In genomic region chr2:83827618-83828017, GRCh38 we compare ENCODE assay signal across 17 cellular contexts.
DNase-seq lines count a peak whose midpoint lies in the region; ATAC-seq and TF ChIP-seq lines count a peak whose summit lies in the region.
"Had no signal": no experiment of that assay in that cellular context is flagged by ENCODE, and none has a peak within 500 bp of the region (broad histone marks: within the 10 kb centered on the region; RNA-seq: fewer than 3 reads in every experiment).

No MANE protein-coding gene starts in this region.

- DNase-seq in GM13977 (ENCODE audit: low spot score) (no peak), endodermal cell (no peak), progenitor cell of endocrine pancreas (ENCODE audit: low spot score, unreplicated experiment) (no peak), Karpas-422 (no peak), OCI-LY7 (ENCODE audit: low spot score) (no peak)
- DNase-seq in stimulated activated naive CD4-positive, alpha-beta T cell treated with Interleukin-2 at 50 U/mL for 16 hours (lab: John Stamatoyannopoulos, UW): no peak
- no peak for DNase-seq in activated T-cell treated with anti-CD3 and anti-CD28 coated beads, Interleukin-2, amount 50 U/mL, for 4 hours
- DNase-seq: activated naive CD8-positive, alpha-beta T cell treated with anti-CD3 and anti-CD28 coated beads, Interleukin-2, amount 50 U/mL, for 24 hours; erythroblast; gastrocnemius medialis; left cardiac atrium; NCI-H526; T-helper 9 cell had no signal

- TF ChIP-seq CTCF in GM13977 (IDR thresholded peaks at IDR 0.05; ENCODE audit: extremely low read depth, insufficient read depth, missing control alignments): peak; percentile 24
- TF ChIP-seq CTCF in OCI-LY3 (IDR thresholded peaks at IDR 0.05; ENCODE audit: low read depth, low read length): peak; percentile 46
- TF ChIP-seq CTCF in endodermal cell (conservative IDR thresholded peaks at IDR 0.05): peak; percentile 57
- peak; percentile 22 for TF ChIP-seq CTCF in progenitor cell of endocrine pancreas (IDR thresholded peaks at IDR 0.05; ENCODE audit: unreplicated experiment)
- TF ChIP-seq CTCF in OCI-LY7 (conservative IDR thresholded peaks at IDR 0.05; ENCODE audit: low read length): no peak

- WGBS in endodermal cell (ENCODE audit: insufficient coverage in 1 of 2, insufficient read length in 1 of 2), 2 experiments: 100% methylated on average over 1 to 2 of the region's 2 CpGs

- H4K20me1 ChIP-seq in OCI-LY3 (ENCODE audit: insufficient read depth, low read length) (no peaks in the 10 kb centered on the region), Karpas-422 (ENCODE audit: insufficient read depth, low read depth, low read length) (no peaks in the 10 kb centered on the region), OCI-LY7 (ENCODE audit: insufficient read depth, low read length) (no peaks in the 10 kb centered on the region)

- intact Hi-C loops in OCI-LY7 (cut with micrococcal nuclease; ENCODE audit: unreplicated experiment): no loop called here

- H3K4me2 ChIP-seq in OCI-LY3 (ENCODE audit: low read length) (no peak overlapping the region), Karpas-422 (ENCODE audit: low read depth, low read length, poor library complexity, severe bottlenecking) (no peak overlapping the region), OCI-LY7 (ENCODE audit: low read length) (no peak overlapping the region)
- H3K4me2 ChIP-seq: KMS-11 had no signal

- 0 out of 2 replicates have a peak, but pooled peaks cover 3% of the 10 kb centered on the region for H3K9me2 ChIP-seq in Karpas-422 (replicated peaks; ENCODE audit: insufficient read depth, low read length)
- H3K9me2 ChIP-seq in OCI-LY7 (ENCODE audit: insufficient read depth, low read length): no peaks in the 10 kb centered on the region

- H3K4me1 Mint-ChIP-seq in endodermal cell: peaks cover 8% of the 10 kb centered on the region
- H3K4me1 Mint-ChIP-seq in progenitor cell of endocrine pancreas (ENCODE audit: low read depth): no peaks in the 10 kb centered on the region
- no peaks in the 10 kb centered on the region for H3K4me1 Mint-ChIP-seq in activated T-cell treated with anti-CD3 and anti-CD28 coated beads, Interleukin-2, amount 50 U/mL, for 4 hours (ENCODE audit: low read depth)
- H3K4me1 Mint-ChIP-seq: activated naive CD8-positive, alpha-beta T cell treated with anti-CD3 and anti-CD28 coated beads, Interleukin-2, amount 50 U/mL, for 24 hours; activated T-helper 17 cell treated with anti-CD3 and anti-CD28 coated beads, Interleukin-2, amount 50 U/mL, for 72 hours; mesothelial cell of epicardium had no signal

- H3K36me3 ChIP-seq in OCI-LY3 (replicated peaks; ENCODE audit: low read depth, low read length): no peaks in the 10 kb centered on the region
- no peaks in the 10 kb centered on the region for H3K36me3 ChIP-seq in endodermal cell (ENCODE audit: control insufficient read depth, insufficient read depth, low read length)
- no peaks in the 10 kb centered on the region for H3K36me3 ChIP-seq in Karpas-422 (ENCODE audit: insufficient read depth, low read length)
- no peaks in the 10 kb centered on the region for H3K36me3 ChIP-seq in OCI-LY7 (ENCODE audit: insufficient read depth, low read length)
- H3K36me3 ChIP-seq: gastrocnemius medialis had no signal

- no peaks in the 10 kb centered on the region for H3K27me3 Mint-ChIP-seq in endodermal cell (ENCODE audit: insufficient read depth)
- H3K27me3 Mint-ChIP-seq in progenitor cell of endocrine pancreas: no peaks in the 10 kb centered on the region
- H3K27me3 Mint-ChIP-seq in activated T-cell treated with anti-CD3 and anti-CD28 coated beads, Interleukin-2, amount 50 U/mL, for 4 hours (ENCODE audit: low read depth): no peaks in the 10 kb centered on the region
- H3K27me3 Mint-ChIP-seq: activated naive CD8-positive, alpha-beta T cell treated with anti-CD3 and anti-CD28 coated beads, Interleukin-2, amount 50 U/mL, for 24 hours had no signal

- in situ Hi-C loops in GM13977 (cut with MboI; ENCODE audit: low pct_unique_long_range_greater_than_20kb, low sequenced_read_pairs, unreplicated experiment): no loop called here

- no TSS peak for BruUV-seq in OCI-LY7 (replicated peaks; lab: Mats Ljungman, UMichigan)

- H3K9ac ChIP-seq in OCI-LY3 (ENCODE audit: low read length) (no peak overlapping the region), endodermal cell (ENCODE audit: extremely low read depth, low read length, poor library complexity, severe bottlenecking) (no peak overlapping the region), Karpas-422 (ENCODE audit: low read length) (no peak overlapping the region)
- H3K9ac ChIP-seq: KMS-11 had no signal

- H3K9me3 ChIP-seq in OCI-LY3 (ENCODE audit: insufficient read depth, low read length) (no peaks in the 10 kb centered on the region), endodermal cell (ENCODE audit: control insufficient read depth, low read length) (no peaks in the 10 kb centered on the region), Karpas-422 (ENCODE audit: low read length) (peaks cover 9% of the 10 kb centered on the region), OCI-LY7 (ENCODE audit: low read length) (no peaks in the 10 kb centered on the region)
- H3K9me3 ChIP-seq: gastrocnemius medialis had no signal

- H3K36me3 Mint-ChIP-seq in endodermal cell (ENCODE audit: low read depth) (no peaks in the 10 kb centered on the region), progenitor cell of endocrine pancreas (ENCODE audit: insufficient read depth) (no peaks in the 10 kb centered on the region)
- no peaks in the 10 kb centered on the region for H3K36me3 Mint-ChIP-seq in activated T-cell treated with anti-CD3 and anti-CD28 coated beads, Interleukin-2, amount 50 U/mL, for 4 hours (ENCODE audit: insufficient read depth)
- H3K36me3 Mint-ChIP-seq: mesothelial cell of epicardium had no signal

- H3K9me3 Mint-ChIP-seq in endodermal cell (no peaks in the 10 kb centered on the region), progenitor cell of endocrine pancreas (ENCODE audit: low read depth) (no peaks in the 10 kb centered on the region)
- H3K9me3 Mint-ChIP-seq in activated T-cell treated with anti-CD3 and anti-CD28 coated beads, Interleukin-2, amount 50 U/mL, for 4 hours: no peaks in the 10 kb centered on the region
- H3K9me3 Mint-ChIP-seq: activated naive CD8-positive, alpha-beta T cell treated with anti-CD3 and anti-CD28 coated beads, Interleukin-2, amount 50 U/mL, for 24 hours; mesothelial cell of epicardium had no signal

- H3K27me3 ChIP-seq in OCI-LY3 (ENCODE audit: low read depth, low read length): no peaks in the 10 kb centered on the region
- no peaks in the 10 kb centered on the region for H3K27me3 ChIP-seq in endodermal cell (ENCODE audit: control insufficient read depth, insufficient read depth, low read length, poor library complexity, severe bottlenecking)
- no peaks in the 10 kb centered on the region for H3K27me3 ChIP-seq in Karpas-422 (ENCODE audit: low read length)
- H3K27me3 ChIP-seq: gastrocnemius medialis had no signal

- H3K79me2 ChIP-seq in OCI-LY3 (ENCODE audit: low read length) (no peaks in the 10 kb centered on the region), Karpas-422 (ENCODE audit: low read length) (no peaks in the 10 kb centered on the region), OCI-LY7 (ENCODE audit: insufficient read depth, low read depth, low read length) (no peaks in the 10 kb centered on the region)

- CTCF ChIA-PET in OCI-LY7 (lab: Charles Lee; ENCODE audit: unreplicated experiment): no interaction called here

- H3K4me1 ChIP-seq in OCI-LY3 (ENCODE audit: low read length): 0 out of 2 replicates have a peak, but pooled peaks cover 3% of the 10 kb centered on the region
- H3K4me1 ChIP-seq in endodermal cell (ENCODE audit: control insufficient read depth, insufficient read depth, low read length): no peaks in the 10 kb centered on the region
- H3K4me1 ChIP-seq in Karpas-422 (ENCODE audit: low read length): no peaks in the 10 kb centered on the region
- no peaks in the 10 kb centered on the region for H3K4me1 ChIP-seq in OCI-LY7 (ENCODE audit: insufficient read depth, low read length, poor library complexity, severe bottlenecking)
- H3K4me1 ChIP-seq: gastrocnemius medialis had no signal

- no peak overlapping the region for H3K4me3 ChIP-seq in OCI-LY3 (ENCODE audit: low read length)
- H3K4me3 ChIP-seq in endodermal cell (ENCODE audit: low read length): no peak overlapping the region
- H3K4me3 ChIP-seq in Karpas-422 (ENCODE audit: low read length): no peak overlapping the region
- H3K4me3 ChIP-seq in OCI-LY7 (ENCODE audit: low read depth, low read length, poor library complexity, severe bottlenecking): no peak overlapping the region
- H3K4me3 ChIP-seq: gastrocnemius medialis had no signal

- no peak overlapping the region for H2AFZ ChIP-seq in OCI-LY3 (ENCODE audit: low read depth, low read length)
- H2AFZ ChIP-seq in Karpas-422 (ENCODE audit: low read length): no peak overlapping the region
- no peak overlapping the region for H2AFZ ChIP-seq in OCI-LY7 (ENCODE audit: low read length)

- POLR2A ChIA-PET in OCI-LY7 (lab: Charles Lee): no interaction called here

- no peak overlapping the region for H3K4me3 Mint-ChIP-seq in endodermal cell
- no peak overlapping the region for H3K4me3 Mint-ChIP-seq in progenitor cell of endocrine pancreas (ENCODE audit: low read depth)
- H3K4me3 Mint-ChIP-seq in activated T-cell treated with anti-CD3 and anti-CD28 coated beads, Interleukin-2, amount 50 U/mL, for 4 hours: no peak overlapping the region
- H3K4me3 Mint-ChIP-seq: activated naive CD8-positive, alpha-beta T cell treated with anti-CD3 and anti-CD28 coated beads, Interleukin-2, amount 50 U/mL, for 24 hours; activated T-helper 17 cell treated with anti-CD3 and anti-CD28 coated beads, Interleukin-2, amount 50 U/mL, for 72 hours; mesothelial cell of epicardium had no signal

- no peak for ATAC-seq in activated T-cell treated with anti-CD3 and anti-CD28 coated beads, Interleukin-2, amount 50 U/mL, for 4 hours
- ATAC-seq: activated naive CD8-positive, alpha-beta T cell treated with anti-CD3 and anti-CD28 coated beads, Interleukin-2, amount 50 U/mL, for 24 hours; activated T-helper 17 cell treated with anti-CD3 and anti-CD28 coated beads, Interleukin-2, amount 50 U/mL, for 72 hours; gastrocnemius medialis; left cardiac atrium had no signal

- H3K27ac ChIP-seq in OCI-LY3 (ENCODE audit: low read length) (no peak overlapping the region), endodermal cell (ENCODE audit: low read depth, low read length) (no peak overlapping the region), Karpas-422 (ENCODE audit: low read length) (no peak overlapping the region), OCI-LY7 (ENCODE audit: low read depth, low read length, poor library complexity, severe bottlenecking) (no peak overlapping the region)
- H3K27ac ChIP-seq: gastrocnemius medialis, KMS-11 had no signal

- H3K27ac Mint-ChIP-seq in endodermal cell (no peak overlapping the region), progenitor cell of endocrine pancreas (no peak overlapping the region)
- H3K27ac Mint-ChIP-seq: activated naive CD8-positive, alpha-beta T cell treated with anti-CD3 and anti-CD28 coated beads, Interleukin-2, amount 50 U/mL, for 24 hours; activated T-helper 17 cell treated with anti-CD3 and anti-CD28 coated beads, Interleukin-2, amount 50 U/mL, for 72 hours; mesothelial cell of epicardium had no signal
